8 cellular contexts compared by ENCODE assay signal in the genomic region with DNA sequence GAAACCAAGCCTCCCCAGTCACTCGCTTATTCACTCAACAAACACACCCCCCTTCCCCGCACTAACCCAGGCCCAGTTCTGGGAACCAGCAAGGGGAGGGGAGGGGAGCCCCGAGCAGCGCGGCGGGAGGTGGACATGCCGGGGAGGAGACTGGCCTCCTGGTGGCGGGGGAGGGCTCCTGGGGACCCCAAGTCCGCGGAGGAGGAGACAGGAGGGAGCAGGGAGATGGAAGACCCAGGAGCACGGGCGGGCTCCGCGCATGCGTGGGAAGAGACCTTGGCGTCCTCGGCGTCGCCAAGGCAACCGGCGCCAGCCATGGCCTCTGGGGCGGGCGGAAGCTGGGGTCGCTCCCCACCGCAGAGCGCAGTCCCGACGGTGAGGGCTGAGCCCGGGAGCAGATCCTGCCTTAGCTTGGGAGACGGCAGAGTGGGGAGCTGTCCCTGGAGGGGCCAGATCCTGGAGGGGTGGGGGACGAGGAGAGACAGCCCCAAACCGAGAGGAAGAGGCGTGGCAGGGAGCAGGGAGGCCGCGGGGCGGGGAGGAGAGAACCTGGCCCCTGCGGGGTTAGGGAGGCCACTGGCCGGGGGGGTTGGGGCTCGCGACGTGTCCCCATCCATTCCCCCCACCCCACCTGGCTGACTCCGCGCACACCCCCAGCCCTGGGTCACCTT. TPM values are rescaled to one million over a fixed set of nuclear protein-coding genes. Genes with fewer than 3 reads are reported as not detected.
DNase-seq lines count a peak whose midpoint lies in the region; ATAC-seq and TF ChIP-seq lines count a peak whose summit lies in the region.

A gene (plus strand): TSS at position 302 of the 671 bp plus-strand sequence. CDS start 14 bp downstream, at position 316.

- no peaks in the 10 kb centered on the region for H3K27me3 Mint-ChIP-seq in activated T-cell treated with anti-CD3 and anti-CD28 coated beads, Interleukin-2, amount 50 U/mL, for 72 hours (ENCODE audit: low read depth)
- peaks cover 68% of the 10 kb centered on the region for H3K27me3 Mint-ChIP-seq in nephron progenitor cell (ENCODE audit: low read depth, poor library complexity)

- intact Hi-C loops in stomach (cut with DNase I; ENCODE audit: low total_unique reads): no loop called here

- no peaks in the 10 kb centered on the region for H4K20me1 ChIP-seq in OCI-LY3 (ENCODE audit: insufficient read depth, low read length)

- H3K36me3 ChIP-seq in ES-I3 (ENCODE audit: insufficient read depth, low read length) (no peaks in the 10 kb centered on the region), OCI-LY3 (replicated peaks; ENCODE audit: low read depth, low read length) (peaks cover 2% of the 10 kb centered on the region), stomach (peaks cover 0 to 8% (median 2%) of the 10 kb centered on the region in 4 donors)

- no peaks in the 10 kb centered on the region for H3K4me1 ChIP-seq in ES-I3 (ENCODE audit: insufficient read depth, low read length)
- H3K4me1 ChIP-seq in OCI-LY3 (ENCODE audit: low read length): peaks cover 9% of the 10 kb centered on the region
- peaks cover 16 to 27% (median 21%) of the 10 kb centered on the region in 4 donors for H3K4me1 ChIP-seq in stomach

- no peak for TF ChIP-seq CTCF in OCI-LY3 (IDR thresholded peaks at IDR 0.05; ENCODE audit: low read depth, low read length)
- TF ChIP-seq CTCF in fibroblast of mammary gland (conservative IDR thresholded peaks at IDR 0.05; ENCODE audit: control insufficient read depth, insufficient read depth, low read depth, low read length): no peak
- TF ChIP-seq CTCF in nephron progenitor cell (IDR thresholded peaks at IDR 0.05): no peak
- TF ChIP-seq CTCF in stomach (IDR thresholded peaks at IDR 0.05): no peak

- H3K9ac ChIP-seq in ES-I3 (ENCODE audit: low read depth, low read length) (peak within 1 kb of the TSS; percentile 69; the same call in 1 of the 2 replicates), OCI-LY3 (ENCODE audit: low read length) (peak within 1 kb of the TSS; percentile 36; the same call in 1 of the 2 replicates)

- TF ChIP-seq POLR2A in stomach (IDR thresholded peaks at IDR 0.05): no peak

- H3K4me1 Mint-ChIP-seq in activated T-cell treated with anti-CD3 and anti-CD28 coated beads, Interleukin-2, amount 50 U/mL, for 72 hours (ENCODE audit: low read depth): peaks cover 30% of the 10 kb centered on the region
- peaks cover 10% of the 10 kb centered on the region for H3K4me1 Mint-ChIP-seq in nephron progenitor cell

- WGBS in stomach, 5 donors: 0 to 3% (median 1%) methylated on average over 28 to 43 of the region's 43 CpGs

- no peak for TF ChIP-seq EP300 in stomach (IDR thresholded peaks at IDR 0.05)

- no peak within 1 kb of the TSS for H3K27ac ChIP-seq in OCI-LY3 (ENCODE audit: low read length)
- H3K27ac ChIP-seq in stomach: peak within 1 kb of the TSS in 4 of 5 donors; percentile 5 to 42 (median 31)

- peak within 1 kb of the TSS; percentile 73 for H2AFZ ChIP-seq in OCI-LY3 (ENCODE audit: low read depth, low read length)

- peaks cover 33% of the 10 kb centered on the region for H3K27me3 ChIP-seq in OCI-LY3 (ENCODE audit: low read depth, low read length)
- peaks cover 0 to 55% (median 19%) of the 10 kb centered on the region in 3 donors for H3K27me3 ChIP-seq in stomach

- peak within 1 kb of the TSS; percentile 82 to 95 for H3K4me3 Mint-ChIP-seq in activated T-cell treated with anti-CD3 and anti-CD28 coated beads, Interleukin-2, amount 50 U/mL, for 72 hours
- H3K4me3 Mint-ChIP-seq in nephron progenitor cell: peak within 1 kb of the TSS; percentile 87

- peak within 1 kb of the TSS; percentile 66 for H3K27ac Mint-ChIP-seq in activated T-cell treated with anti-CD3 and anti-CD28 coated beads, Interleukin-2, amount 50 U/mL, for 72 hours
- H3K27ac Mint-ChIP-seq in nephron progenitor cell: no peak within 1 kb of the TSS

- no peaks in the 10 kb centered on the region for H3K9me3 Mint-ChIP-seq in activated T-cell treated with anti-CD3 and anti-CD28 coated beads, Interleukin-2, amount 50 U/mL, for 72 hours
- no peaks in the 10 kb centered on the region for H3K9me3 Mint-ChIP-seq in nephron progenitor cell

- DNase-seq in activated T-cell treated with anti-CD3 and anti-CD28 coated beads, Interleukin-2, amount 50 U/mL, for 72 hours: peak; percentile 70 to 79
- peak; percentile 39 for DNase-seq in fibroblast of mammary gland (ENCODE audit: low read depth)
- peak; percentile 93 for DNase-seq in nephron progenitor cell
- peak; percentile 74 for DNase-seq in stomach

- ATAC-seq in HG03432 (IDR thresholded peaks at IDR 0.05; ENCODE audit: unreplicated experiment) (peak; percentile 71), GM21515 (IDR thresholded peaks at IDR 0.05; ENCODE audit: unreplicated experiment) (no peak)
- ATAC-seq in activated T-cell treated with anti-CD3 and anti-CD28 coated beads, Interleukin-2, amount 50 U/mL, for 72 hours (replicated peaks in 1 of 2): peak; percentile 84 to 86

- peak within 1 kb of the TSS; percentile 98 for H3K4me2 ChIP-seq in OCI-LY3 (ENCODE audit: low read length)

- H3K4me3 ChIP-seq in OCI-LY3 (ENCODE audit: low read length) (peak within 1 kb of the TSS; percentile 86), fibroblast of mammary gland (ENCODE audit: control insufficient read depth, low read depth, low read length) (peak within 1 kb of the TSS; percentile 61), stomach (peak within 1 kb of the TSS; percentile 50 to 68 (median 60))

- H3K36me3 Mint-ChIP-seq in activated T-cell treated with anti-CD3 and anti-CD28 coated beads, Interleukin-2, amount 50 U/mL, for 72 hours (ENCODE audit: insufficient read depth in 2 of 2): no peaks in the 10 kb centered on the region
- no peaks in the 10 kb centered on the region for H3K36me3 Mint-ChIP-seq in nephron progenitor cell (ENCODE audit: low read depth)

- H3K9me3 ChIP-seq in ES-I3 (ENCODE audit: control insufficient read depth, insufficient read depth, low read length): no peaks in the 10 kb centered on the region
- H3K9me3 ChIP-seq in OCI-LY3 (ENCODE audit: insufficient read depth, low read length): no peaks in the 10 kb centered on the region
- no peaks in the 10 kb centered on the region for H3K9me3 ChIP-seq in stomach

- no peaks in the 10 kb centered on the region for H3K79me2 ChIP-seq in OCI-LY3 (ENCODE audit: low read length)

RNA-seq across cellular contexts. Expression of the gene that starts here (rescaled TPM):
- total RNA-seq in activated T-cell treated with anti-CD3 and anti-CD28 coated beads, Interleukin-2, amount 50 U/mL, for 72 hours: 1 to 10 TPM in 1 of 2 donors, under 1 TPM in 1; 0.96 to 1.1 TPM
- total RNA-seq in stomach: under 1 TPM in 1 of 5 donors, not detected in 4; 0.92 TPM
- under 1 TPM in 2 of 3 donors, not detected in 1; 0.08 to 0.50 TPM for polyA plus RNA-seq in stomach

Comparison
In these comparisons a context has a peak if more than half of its experiments do, and no peak if none do; other contexts are left out.
1. Peak in DNase-seq, H3K4me3 ChIP-seq and H3K27ac ChIP-seq in stomach; RNA of the gene not detected or under 1 TPM.
2. DNase-seq: peak in every context shown above with its lines; median percentile 93 in nephron progenitor cell; 74 in activated T-cell treated with anti-CD3 and anti-CD28 coated beads, Interleukin-2, amount 50 U/mL, for 72 hours; 74 in stomach; 39 in fibroblast of mammary gland.